Comparison of ENCODE assay signal across 1 cellular context in the genomic region with DNA sequence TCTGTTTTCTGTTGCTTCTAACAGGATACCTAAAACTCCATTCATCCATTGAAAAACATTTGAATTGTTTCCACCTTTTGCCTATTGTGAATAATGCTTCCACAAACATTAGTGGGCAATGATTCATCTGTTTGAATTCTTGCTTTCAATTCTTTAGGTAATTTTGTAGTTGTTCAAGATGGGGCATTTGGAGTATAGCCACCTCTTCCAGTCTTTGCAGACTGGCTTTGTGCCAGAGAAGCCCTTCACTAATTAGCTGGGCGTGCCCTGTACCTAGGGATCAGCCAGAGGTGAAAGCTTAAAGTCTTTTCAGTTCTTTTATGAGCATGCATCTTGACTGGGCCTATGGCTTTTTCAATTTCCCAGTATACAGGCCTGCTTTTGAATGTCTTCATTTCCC.
TF ChIP-seq lines count a peak whose summit lies in the region.

No MANE protein-coding gene starts in this region.

TF ChIP-seq in GM23338, 12 proteins besides CTCF, POLR2A, EP300 and RAD21 (continued from another document):
- TF ChIP-seq, protein P1, sequence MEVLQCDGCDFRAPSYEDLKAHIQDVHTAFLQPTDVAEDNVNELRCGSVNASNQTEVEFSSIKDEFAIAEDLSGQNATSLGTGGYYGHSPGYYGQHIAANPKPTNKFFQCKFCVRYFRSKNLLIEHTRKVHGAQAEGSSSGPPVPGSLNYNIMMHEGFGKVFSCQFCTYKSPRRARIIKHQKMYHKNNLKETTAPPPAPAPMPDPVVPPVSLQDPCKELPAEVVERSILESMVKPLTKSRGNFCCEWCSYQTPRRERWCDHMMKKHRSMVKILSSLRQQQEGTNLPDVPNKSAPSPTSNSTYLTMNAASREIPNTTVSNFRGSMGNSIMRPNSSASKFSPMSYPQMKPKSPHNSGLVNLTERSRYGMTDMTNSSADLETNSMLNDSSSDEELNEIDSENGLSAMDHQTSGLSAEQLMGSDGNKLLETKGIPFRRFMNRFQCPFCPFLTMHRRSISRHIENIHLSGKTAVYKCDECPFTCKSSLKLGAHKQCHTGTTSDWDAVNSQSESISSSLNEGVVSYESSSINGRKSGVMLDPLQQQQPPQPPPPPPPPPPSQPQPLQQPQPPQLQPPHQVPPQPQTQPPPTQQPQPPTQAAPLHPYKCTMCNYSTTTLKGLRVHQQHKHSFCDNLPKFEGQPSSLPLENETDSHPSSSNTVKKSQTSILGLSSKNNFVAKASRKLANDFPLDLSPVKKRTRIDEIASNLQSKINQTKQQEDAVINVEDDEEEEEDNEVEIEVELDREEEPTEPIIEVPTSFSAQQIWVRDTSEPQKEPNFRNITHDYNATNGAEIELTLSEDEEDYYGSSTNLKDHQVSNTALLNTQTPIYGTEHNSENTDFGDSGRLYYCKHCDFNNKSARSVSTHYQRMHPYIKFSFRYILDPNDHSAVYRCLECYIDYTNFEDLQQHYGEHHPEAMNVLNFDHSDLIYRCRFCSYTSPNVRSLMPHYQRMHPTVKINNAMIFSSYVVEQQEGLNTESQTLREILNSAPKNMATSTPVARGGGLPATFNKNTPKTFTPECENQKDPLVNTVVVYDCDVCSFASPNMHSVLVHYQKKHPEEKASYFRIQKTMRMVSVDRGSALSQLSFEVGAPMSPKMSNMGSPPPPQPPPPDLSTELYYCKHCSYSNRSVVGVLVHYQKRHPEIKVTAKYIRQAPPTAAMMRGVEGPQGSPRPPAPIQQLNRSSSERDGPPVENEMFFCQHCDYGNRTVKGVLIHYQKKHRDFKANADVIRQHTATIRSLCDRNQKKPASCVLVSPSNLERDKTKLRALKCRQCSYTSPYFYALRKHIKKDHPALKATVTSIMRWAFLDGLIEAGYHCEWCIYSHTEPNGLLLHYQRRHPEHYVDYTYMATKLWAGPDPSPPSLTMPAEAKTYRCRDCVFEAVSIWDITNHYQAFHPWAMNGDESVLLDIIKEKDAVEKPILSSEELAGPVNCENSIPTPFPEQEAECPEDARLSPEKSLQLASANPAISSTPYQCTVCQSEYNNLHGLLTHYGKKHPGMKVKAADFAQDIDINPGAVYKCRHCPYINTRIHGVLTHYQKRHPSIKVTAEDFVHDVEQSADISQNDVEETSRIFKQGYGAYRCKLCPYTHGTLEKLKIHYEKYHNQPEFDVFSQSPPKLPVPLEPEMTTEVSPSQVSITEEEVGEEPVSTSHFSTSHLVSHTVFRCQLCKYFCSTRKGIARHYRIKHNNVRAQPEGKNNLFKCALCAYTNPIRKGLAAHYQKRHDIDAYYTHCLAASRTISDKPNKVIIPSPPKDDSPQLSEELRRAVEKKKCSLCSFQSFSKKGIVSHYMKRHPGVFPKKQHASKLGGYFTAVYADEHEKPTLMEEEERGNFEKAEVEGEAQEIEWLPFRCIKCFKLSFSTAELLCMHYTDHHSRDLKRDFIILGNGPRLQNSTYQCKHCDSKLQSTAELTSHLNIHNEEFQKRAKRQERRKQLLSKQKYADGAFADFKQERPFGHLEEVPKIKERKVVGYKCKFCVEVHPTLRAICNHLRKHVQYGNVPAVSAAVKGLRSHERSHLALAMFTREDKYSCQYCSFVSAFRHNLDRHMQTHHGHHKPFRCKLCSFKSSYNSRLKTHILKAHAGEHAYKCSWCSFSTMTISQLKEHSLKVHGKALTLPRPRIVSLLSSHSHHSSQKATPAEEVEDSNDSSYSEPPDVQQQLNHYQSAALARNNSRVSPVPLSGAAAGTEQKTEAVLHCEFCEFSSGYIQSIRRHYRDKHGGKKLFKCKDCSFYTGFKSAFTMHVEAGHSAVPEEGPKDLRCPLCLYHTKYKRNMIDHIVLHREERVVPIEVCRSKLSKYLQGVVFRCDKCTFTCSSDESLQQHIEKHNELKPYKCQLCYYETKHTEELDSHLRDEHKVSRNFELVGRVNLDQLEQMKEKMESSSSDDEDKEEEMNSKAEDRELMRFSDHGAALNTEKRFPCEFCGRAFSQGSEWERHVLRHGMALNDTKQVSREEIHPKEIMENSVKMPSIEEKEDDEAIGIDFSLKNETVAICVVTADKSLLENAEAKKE (CRISPR knock-in tag; IDR thresholded peaks at IDR 0.05): no peak
- no peak for TF ChIP-seq NANOG (IDR thresholded peaks at IDR 0.05; ENCODE audit: borderline replicate concordance)
